In genomic region chr17:38761612-38762011, GRCh38 we compare ENCODE assay signal across 8 cellular contexts. TPM values are rescaled to one million over a fixed set of nuclear protein-coding genes. Genes with fewer than 3 reads are reported as not detected.
DNase-seq lines count a peak whose midpoint lies in the region; ATAC-seq lines count a peak whose summit lies in the region.

No MANE protein-coding gene starts in this region.

- H3K27ac Mint-ChIP-seq in CD4-positive, alpha-beta memory T cell: peak overlapping the region in 5 of 7 donors; percentile 64 to 85 (median 80)
- H3K27ac Mint-ChIP-seq in activated CD4-positive, alpha-beta T cell treated with anti-CD3 and anti-CD28 coated beads, Interleukin-2, amount 10 ng/mL, durations not matched to agents 7 days and 5 days: peak overlapping the region; percentile 51

- peaks cover 59 to 71% of the 10 kb centered on the region in 2 donors for H3K36me3 Mint-ChIP-seq in CD4-positive, alpha-beta memory T cell
- peaks cover 52% of the 10 kb centered on the region for H3K36me3 Mint-ChIP-seq in activated CD4-positive, alpha-beta T cell treated with anti-CD3 and anti-CD28 coated beads, Interleukin-2, amount 10 ng/mL, durations not matched to agents 7 days and 5 days (ENCODE audit: low read depth)

- H3K4me3 ChIP-seq in CD4-positive, alpha-beta memory T cell (ENCODE audit: low read length in 2 of 2): no peak overlapping the region

- no peaks in the 10 kb centered on the region for H3K9me3 Mint-ChIP-seq in CD4-positive, alpha-beta memory T cell
- no peaks in the 10 kb centered on the region for H3K9me3 Mint-ChIP-seq in activated CD4-positive, alpha-beta T cell treated with anti-CD3 and anti-CD28 coated beads, Interleukin-2, amount 10 ng/mL, durations not matched to agents 7 days and 5 days

- no peaks in the 10 kb centered on the region for H3K9me3 ChIP-seq in CD4-positive, alpha-beta memory T cell (ENCODE audit: control insufficient read depth in 1 of 2, low read length in 2 of 2)

- H3K27me3 ChIP-seq in CD4-positive, alpha-beta memory T cell (ENCODE audit: insufficient read depth, low read length): no peaks in the 10 kb centered on the region

- peaks cover 0 to 11% (median 7%) of the 10 kb centered on the region in 4 donors for H3K4me1 Mint-ChIP-seq in CD4-positive, alpha-beta memory T cell
- H3K4me1 Mint-ChIP-seq in activated CD4-positive, alpha-beta T cell treated with anti-CD3 and anti-CD28 coated beads, Interleukin-2, amount 10 ng/mL, durations not matched to agents 7 days and 5 days: peaks cover 21% of the 10 kb centered on the region

- H3K36me3 ChIP-seq in CD4-positive, alpha-beta memory T cell (ENCODE audit: insufficient read depth, low read length): peaks cover 67% of the 10 kb centered on the region

- peak in 1 of 5 donors; percentile 15 for DNase-seq in CD4-positive, alpha-beta memory T cell
- DNase-seq in HK-2 (ENCODE audit: unreplicated experiment): peak; percentile 57
- peak; percentile 44 for DNase-seq in activated CD4-positive, alpha-beta T cell treated with anti-CD3 and anti-CD28 coated beads, Interleukin-2, amount 10 ng/mL, durations not matched to agents 7 days and 5 days
- DNase-seq in islet precursor cell: peak; percentile 88
- DNase-seq in NCI-H510A (lab: John Stamatoyannopoulos, UW): no peak
- DNase-seq in activated gamma-delta T cell (lab: John Stamatoyannopoulos, UW): no peak
- no peak for DNase-seq in activated CD8-positive, alpha-beta memory T cell treated with anti-CD3 and anti-CD28 coated beads, Interleukin-2, amount 50 U/mL, for 4 hours

- intact Hi-C loops in CD4-positive, alpha-beta memory T cell (cut with micrococcal nuclease): no loop called here

- ATAC-seq in GM19397 (IDR thresholded peaks at IDR 0.05; ENCODE audit: unreplicated experiment): no peak

- H3K4me3 Mint-ChIP-seq in CD4-positive, alpha-beta memory T cell: no peak overlapping the region
- no peak overlapping the region for H3K4me3 Mint-ChIP-seq in activated CD4-positive, alpha-beta T cell treated with anti-CD3 and anti-CD28 coated beads, Interleukin-2, amount 10 ng/mL, durations not matched to agents 7 days and 5 days

- CTCF ChIA-PET in CD4-positive, alpha-beta memory T cell (lab: Charles Lee; ENCODE audit: partially characterized antibody): no interaction called here
- CTCF ChIA-PET in activated CD4-positive, alpha-beta T cell treated with anti-CD3 and anti-CD28 coated beads, Interleukin-2, amount 10 ng/mL, durations not matched to agents 7 days and 5 days (lab: Charles Lee): interaction anchor here (0.8 to 1.8 kb wide), 6 partner anchors 9 to 392 kb away, joined by 3 to 6 read pairs (median 4); partner anchors contain the start of gene PSMB3

- no peak overlapping the region for H3K27ac ChIP-seq in CD4-positive, alpha-beta memory T cell (ENCODE audit: low read depth, low read length)

- no peaks in the 10 kb centered on the region for H3K27me3 Mint-ChIP-seq in CD4-positive, alpha-beta memory T cell
- H3K27me3 Mint-ChIP-seq in activated CD4-positive, alpha-beta T cell treated with anti-CD3 and anti-CD28 coated beads, Interleukin-2, amount 10 ng/mL, durations not matched to agents 7 days and 5 days: no peaks in the 10 kb centered on the region

- H3K4me1 ChIP-seq in CD4-positive, alpha-beta memory T cell (ENCODE audit: insufficient read depth, low read length): peaks cover 3% of the 10 kb centered on the region

- POLR2A ChIA-PET in CD4-positive, alpha-beta memory T cell (lab: Charles Lee; ENCODE audit: partially characterized antibody): interaction anchor here (0.9 to 2.3 kb wide), 3 partner anchors 9 to 32 kb away, joined by 3 to 9 read pairs (median 4); partner anchors contain the start of genes CISD3 and PSMB3
- POLR2A ChIA-PET in activated CD4-positive, alpha-beta T cell treated with anti-CD3 and anti-CD28 coated beads, Interleukin-2, amount 10 ng/mL, durations not matched to agents 7 days and 5 days (lab: Charles Lee): no interaction called here

RNA-seq across cellular contexts. Expression of gene PSMB3, which starts 9.1 kb away (rescaled TPM):
- 10 to 100 TPM; 93.5 to 99.0 TPM for total RNA-seq in CD4-positive, alpha-beta memory T cell
- polyA plus RNA-seq in CD4-positive, alpha-beta memory T cell: 100 to 1,000 TPM; 391 to 517 TPM
- 100 to 1,000 TPM; 262 to 294 TPM for total RNA-seq in activated CD4-positive, alpha-beta T cell treated with anti-CD3 and anti-CD28 coated beads, Interleukin-2, amount 10 ng/mL, durations not matched to agents 7 days and 5 days

RNA-seq across cellular contexts. Expression of gene PCGF2, which starts 13.5 kb away (rescaled TPM):
- not detected for total RNA-seq in CD4-positive, alpha-beta memory T cell
- not detected for polyA plus RNA-seq in CD4-positive, alpha-beta memory T cell
- total RNA-seq in activated CD4-positive, alpha-beta T cell treated with anti-CD3 and anti-CD28 coated beads, Interleukin-2, amount 10 ng/mL, durations not matched to agents 7 days and 5 days: under 1 TPM; 0.22 to 0.23 TPM

RNA-seq across cellular contexts. Expression of gene CISD3, which starts 31.5 kb away (rescaled TPM):
- 10 to 100 TPM; 12.5 to 13.5 TPM for total RNA-seq in CD4-positive, alpha-beta memory T cell
- polyA plus RNA-seq in CD4-positive, alpha-beta memory T cell: 10 to 100 TPM; 55.3 to 57.6 TPM
- total RNA-seq in activated CD4-positive, alpha-beta T cell treated with anti-CD3 and anti-CD28 coated beads, Interleukin-2, amount 10 ng/mL, durations not matched to agents 7 days and 5 days: 10 to 100 TPM; 45.7 to 46.3 TPM

RNA-seq across cellular contexts. Expression of gene PIP4K2B, which starts 37.7 kb away (rescaled TPM):
- 10 to 100 TPM; 55.9 to 66.3 TPM for total RNA-seq in CD4-positive, alpha-beta memory T cell
- polyA plus RNA-seq in CD4-positive, alpha-beta memory T cell: 10 to 100 TPM; 10.2 to 16.6 TPM
- 10 to 100 TPM; 49.4 to 52.6 TPM for total RNA-seq in activated CD4-positive, alpha-beta T cell treated with anti-CD3 and anti-CD28 coated beads, Interleukin-2, amount 10 ng/mL, durations not matched to agents 7 days and 5 days

RNA-seq across cellular contexts. Expression of gene MLLT6, which starts 56.5 kb away (rescaled TPM):
- 100 to 1,000 TPM; 493 to 505 TPM for total RNA-seq in CD4-positive, alpha-beta memory T cell
- polyA plus RNA-seq in CD4-positive, alpha-beta memory T cell: 10 to 100 TPM in 1 of 2 donors, 1 to 10 TPM in 1; 3.0 to 14.1 TPM
- total RNA-seq in activated CD4-positive, alpha-beta T cell treated with anti-CD3 and anti-CD28 coated beads, Interleukin-2, amount 10 ng/mL, durations not matched to agents 7 days and 5 days: 100 to 1,000 TPM; 251 to 264 TPM

Comparison
In these comparisons a context has a peak if more than half of its experiments do, and no peak if none do; other contexts are left out.
1. DNase-seq: peak in HK-2 (single experiment), activated CD4-positive, alpha-beta T cell treated with anti-CD3 and anti-CD28 coated beads, Interleukin-2, amount 10 ng/mL, durations not matched to agents 7 days and 5 days (single experiment) and islet precursor cell (single experiment); none in NCI-H510A (single experiment), activated gamma-delta T cell (single experiment) and activated CD8-positive, alpha-beta memory T cell treated with anti-CD3 and anti-CD28 coated beads, Interleukin-2, amount 50 U/mL, for 4 hours (single experiment).